24 cellular contexts compared by ENCODE assay signal in the genomic region with DNA sequence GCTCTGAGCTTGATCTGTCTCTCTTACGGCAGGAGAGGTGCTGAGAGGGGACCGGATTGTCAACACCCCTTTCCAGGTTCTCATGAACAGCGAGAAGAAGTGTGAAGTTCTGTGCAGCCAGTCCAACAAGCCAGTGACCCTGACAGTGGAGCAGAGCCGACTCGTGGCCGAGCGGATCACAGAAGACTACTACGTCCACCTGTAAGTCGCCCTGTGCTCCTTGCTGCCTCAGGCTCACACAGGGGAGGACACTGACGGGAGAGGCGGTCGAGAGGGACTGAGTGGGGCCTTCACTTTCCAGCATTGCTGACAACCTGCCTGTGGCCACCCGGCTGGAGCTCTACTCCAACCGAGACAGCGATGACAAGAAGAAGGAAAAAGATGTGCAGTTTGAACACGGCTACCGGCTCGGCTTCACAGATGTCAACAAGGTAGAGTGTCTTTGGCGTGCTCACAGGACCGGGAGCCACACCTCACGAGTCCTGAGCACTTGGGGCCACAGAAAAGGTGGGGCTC.
"Had no signal": no experiment of that assay in that cellular context is flagged by ENCODE, and none has a peak within 500 bp of the region (broad histone marks: within the 10 kb centered on the region; RNA-seq: fewer than 3 reads in every experiment).

No MANE protein-coding gene starts in this region.

- H3K36me3 ChIP-seq: uterus had no signal

- DNase-seq: activated CD4-positive, alpha-beta T cell treated with anti-CD3 and anti-CD28 coated beads for 4 hours; activated CD4-positive, alpha-beta T cell treated with anti-CD3 and anti-CD28 coated beads, Interleukin-2, amount 50 U/mL, for 4 hours; activated CD4-positive, CD25-positive, alpha-beta regulatory T cell; activated CD8-positive, alpha-beta memory T cell treated with anti-CD3 and anti-CD28 coated beads for 24 hours; activated effector memory CD4-positive, alpha-beta T cell treated with anti-CD3 and anti-CD28 coated beads, Interleukin-2, amount 50 U/mL, for 16 hours; colonic mucosa; effector memory CD4-positive, alpha-beta T cell; left cardiac atrium; left ventricle myocardium superior; nucleus accumbens; stimulated activated CD4-positive, alpha-beta T cell treated with anti-CD3 and anti-CD28 coated beads, Interleukin-12 subunit alpha, Interleukin-12 subunit beta, amount 100 ng/mL, for 4 hours; stimulated activated CD4-positive, alpha-beta T cell treated with anti-CD3 and anti-CD28 coated beads, Interleukin-4, amount 100 ng/mL, for 1 hour; T-helper 1 cell; uterus had no signal

- ATAC-seq: gastroesophageal sphincter, left cardiac atrium, left ventricle myocardium superior had no signal

- H3K4me1 ChIP-seq: colonic mucosa, gastroesophageal sphincter, right atrium auricular region, uterus had no signal

- H3K9me3 Mint-ChIP-seq: activated naive CD4-positive, alpha-beta T cell treated with anti-CD3 and anti-CD28 coated beads, Interleukin-2, amount 50 U/mL, for 24 hours; nephron; stimulated activated naive CD8-positive, alpha-beta T cell treated with anti-CD3 and anti-CD28 coated beads, Interleukin-15, Interleukin-2, amounts not matched to agents 100 ng/mL and 50 ng/mL, for 24 hours; T-helper 2 cell treated with Interferon-gamma antibody and Interleukin-4, amounts not matched to agents 5 μg/mL and 100 μg/mL, for 36 hours; type B pancreatic cell had no signal

- H3K4me1 Mint-ChIP-seq: activated naive CD4-positive, alpha-beta T cell treated with anti-CD3 and anti-CD28 coated beads, Interleukin-2, amount 50 U/mL, for 24 hours; nephron had no signal

- H3K27me3 Mint-ChIP-seq: activated naive CD4-positive, alpha-beta T cell treated with anti-CD3 and anti-CD28 coated beads, Interleukin-2, amount 50 U/mL, for 24 hours; stimulated activated naive CD8-positive, alpha-beta T cell treated with anti-CD3 and anti-CD28 coated beads, Interleukin-15, Interleukin-2, amounts not matched to agents 100 ng/mL and 50 ng/mL, for 24 hours; type B pancreatic cell had no signal

- H3K27ac Mint-ChIP-seq: activated naive CD4-positive, alpha-beta T cell treated with anti-CD3 and anti-CD28 coated beads, Interleukin-2, amount 50 U/mL, for 24 hours; nephron; stimulated activated naive CD8-positive, alpha-beta T cell treated with anti-CD3 and anti-CD28 coated beads, Interleukin-15, Interleukin-2, amounts not matched to agents 100 ng/mL and 50 ng/mL, for 24 hours; T-helper 2 cell treated with Interferon-gamma antibody and Interleukin-4, amounts not matched to agents 5 μg/mL and 100 μg/mL, for 36 hours; type B pancreatic cell had no signal

- H3K9me3 ChIP-seq: colonic mucosa, gastroesophageal sphincter, right atrium auricular region, thoracic aorta, uterus had no signal

- H3K27ac ChIP-seq: colonic mucosa, gastroesophageal sphincter, hepatocyte, parathyroid adenoma, right atrium auricular region, thoracic aorta, uterus had no signal

- H3K4me3 Mint-ChIP-seq: activated naive CD4-positive, alpha-beta T cell treated with anti-CD3 and anti-CD28 coated beads, Interleukin-2, amount 50 U/mL, for 24 hours; nephron; stimulated activated naive CD8-positive, alpha-beta T cell treated with anti-CD3 and anti-CD28 coated beads, Interleukin-15, Interleukin-2, amounts not matched to agents 100 ng/mL and 50 ng/mL, for 24 hours; T-helper 2 cell treated with Interferon-gamma antibody and Interleukin-4, amounts not matched to agents 5 μg/mL and 100 μg/mL, for 36 hours; type B pancreatic cell had no signal

- H3K27me3 ChIP-seq: colonic mucosa, gastroesophageal sphincter, hepatocyte, right atrium auricular region, uterus had no signal

- H3K4me3 ChIP-seq: colonic mucosa, gastroesophageal sphincter, hepatocyte, right atrium auricular region, thoracic aorta, uterus had no signal
